In genomic region chr20:43448748-43449535, GRCh38 we compare ENCODE assay signal across 9 cellular contexts. TPM values are rescaled to one million over a fixed set of nuclear protein-coding genes. Genes with fewer than 3 reads are reported as not detected.
DNase-seq lines count a peak whose midpoint lies in the region; ATAC-seq and TF ChIP-seq lines count a peak whose summit lies in the region.
"Had no signal": no experiment of that assay in that cellular context is flagged by ENCODE, and none has a peak within 500 bp of the region (broad histone marks: within the 10 kb centered on the region; RNA-seq: fewer than 3 reads in every experiment).

No MANE protein-coding gene starts in this region.

- TF ChIP-seq CTCF in Caco-2 (IDR thresholded peaks at IDR 0.05; ENCODE audit: insufficient read depth in 1 of 2, low read depth in 1 of 2, low read length in 1 of 2, severe bottlenecking in 1 of 2, unreplicated experiment in 1 of 2) (peak; percentile 95), OCI-LY3 (IDR thresholded peaks at IDR 0.05; ENCODE audit: low read depth, low read length) (peak; percentile 96), fibroblast of pulmonary artery (IDR thresholded peaks at IDR 0.05; ENCODE audit: low read length, missing control alignments) (peak; percentile 78)

- no peaks in the 10 kb centered on the region for H3K27me3 ChIP-seq in Caco-2 (replicated peaks; ENCODE audit: control insufficient read depth, insufficient read depth, low read length)
- H3K27me3 ChIP-seq in OCI-LY3 (ENCODE audit: low read depth, low read length), result peaks cover 8% of the 10 kb centered on the region; the same call in 1 of the 2 replicates

- H3K9me3 ChIP-seq in Caco-2 (no peaks in the 10 kb centered on the region), OCI-LY3 (ENCODE audit: insufficient read depth, low read length) (no peaks in the 10 kb centered on the region)

- DNase-seq in Caco-2 (peak; percentile 72 to 78), fibroblast of pulmonary artery (ENCODE audit: low read depth) (peak; percentile 58), nucleus accumbens (lab: John Stamatoyannopoulos, UW) (peak in 35 of 56 donors; percentile 1 to 51 (median 19)), amniotic stem cell (lab: John Stamatoyannopoulos, UW) (no peak)
- peak; percentile 20 for DNase-seq in activated T-helper 1 cell treated with anti-CD3 and anti-CD28 coated beads, Interleukin-12 subunit alpha, Interleukin-12 subunit beta, Interleukin-2, Interleukin-4 antibody, amounts not matched to agents 30 ng/mL and 10 ng/mL and 1 ng/mL, durations not matched to agents 14 hours and 24 hours and 36 hours (ENCODE audit: low spot score)

- peak overlapping the region; percentile 37 for H3K4me2 ChIP-seq in OCI-LY3 (ENCODE audit: low read length)

- no peak overlapping the region; the same call in 1 of the 2 replicates for H3K9ac ChIP-seq in OCI-LY3 (ENCODE audit: low read length)

- no peaks in the 10 kb centered on the region for H4K20me1 ChIP-seq in OCI-LY3 (ENCODE audit: insufficient read depth, low read length)

- H3K36me3 ChIP-seq in Caco-2 (ENCODE audit: control insufficient read depth, insufficient read depth, low read length) (no peaks in the 10 kb centered on the region), OCI-LY3 (replicated peaks; ENCODE audit: low read depth, low read length) (no peaks in the 10 kb centered on the region)

- no peaks in the 10 kb centered on the region for H3K79me2 ChIP-seq in OCI-LY3 (ENCODE audit: low read length)

- peaks cover 2% of the 10 kb centered on the region for H3K27me3 Mint-ChIP-seq in Caco-2 (ENCODE audit: insufficient read depth, unreplicated experiment)
- peaks cover 29% of the 10 kb centered on the region for H3K27me3 Mint-ChIP-seq in activated T-helper 1 cell treated with anti-CD3 and anti-CD28 coated beads, Interleukin-12 subunit alpha, Interleukin-12 subunit beta, Interleukin-2, Interleukin-4 antibody, amounts not matched to agents 30 ng/mL and 10 ng/mL and 1 ng/mL, durations not matched to agents 14 hours and 24 hours and 36 hours (ENCODE audit: insufficient read depth)

- intact Hi-C loops in Caco-2 (cut with micrococcal nuclease; ENCODE audit: unreplicated experiment), result loop anchor here (1.0 kb wide), 4 partner anchors 24 to 631 kb away; no protein-coding TSS in a partner anchor
- intact Hi-C loops in activated T-helper 1 cell treated with anti-CD3 and anti-CD28 coated beads, Interleukin-12 subunit alpha, Interleukin-12 subunit beta, Interleukin-2, Interleukin-4 antibody, amounts not matched to agents 30 ng/mL and 10 ng/mL and 1 ng/mL, durations not matched to agents 14 hours and 24 hours and 36 hours (cut with micrococcal nuclease), result loop anchor here (1.0 to 2.0 kb wide), 7 partner anchors 8 to 741 kb away; partner anchors contain the start of gene SRSF6

- no peak overlapping the region for H3K4me3 ChIP-seq in Caco-2 (ENCODE audit: low read depth, low read length)
- peak overlapping the region; percentile 10 for H3K4me3 ChIP-seq in OCI-LY3 (ENCODE audit: low read length)
- H3K4me3 ChIP-seq in fibroblast of pulmonary artery (replicated peaks; ENCODE audit: low read depth, low read length), result no peak overlapping the region
- H3K4me3 ChIP-seq: skin epidermis had no signal

- no peak overlapping the region for H3K27ac Mint-ChIP-seq in Caco-2 (ENCODE audit: unreplicated experiment)
- no peak overlapping the region for H3K27ac Mint-ChIP-seq in activated T-helper 1 cell treated with anti-CD3 and anti-CD28 coated beads, Interleukin-12 subunit alpha, Interleukin-12 subunit beta, Interleukin-2, Interleukin-4 antibody, amounts not matched to agents 30 ng/mL and 10 ng/mL and 1 ng/mL, durations not matched to agents 14 hours and 24 hours and 36 hours

- peak; percentile 68 for ATAC-seq in HG03103 (IDR thresholded peaks at IDR 0.05; ENCODE audit: low read depth, unreplicated experiment)
- ATAC-seq in HG03159 (IDR thresholded peaks at IDR 0.05; ENCODE audit: unreplicated experiment), result no peak

- H3K4me1 ChIP-seq in Caco-2, result no peaks in the 10 kb centered on the region
- H3K4me1 ChIP-seq in OCI-LY3 (ENCODE audit: low read length), result peaks cover 8% of the 10 kb centered on the region

- H2AFZ ChIP-seq in OCI-LY3 (ENCODE audit: low read depth, low read length), result peak overlapping the region; percentile 61

- no peak overlapping the region for H3K27ac ChIP-seq in OCI-LY3 (ENCODE audit: low read length)
- H3K27ac ChIP-seq: skin epidermis had no signal

- H3K4me3 Mint-ChIP-seq in Caco-2 (ENCODE audit: unreplicated experiment), result no peak overlapping the region
- no peak overlapping the region for H3K4me3 Mint-ChIP-seq in activated T-helper 1 cell treated with anti-CD3 and anti-CD28 coated beads, Interleukin-12 subunit alpha, Interleukin-12 subunit beta, Interleukin-2, Interleukin-4 antibody, amounts not matched to agents 30 ng/mL and 10 ng/mL and 1 ng/mL, durations not matched to agents 14 hours and 24 hours and 36 hours

- CTCF ChIA-PET in Caco-2 (lab: Charles Lee), result interaction anchor here (0.5 to 1.8 kb wide), 24 partner anchors 9 to 749 kb away, joined by 3 to 20 read pairs (median 3); partner anchors contain the start of genes IFT52, SGK2 and SRSF6

- no peaks in the 10 kb centered on the region for H3K36me3 Mint-ChIP-seq in Caco-2 (ENCODE audit: insufficient read depth, unreplicated experiment)
- no peaks in the 10 kb centered on the region for H3K36me3 Mint-ChIP-seq in activated T-helper 1 cell treated with anti-CD3 and anti-CD28 coated beads, Interleukin-12 subunit alpha, Interleukin-12 subunit beta, Interleukin-2, Interleukin-4 antibody, amounts not matched to agents 30 ng/mL and 10 ng/mL and 1 ng/mL, durations not matched to agents 14 hours and 24 hours and 36 hours (ENCODE audit: low read depth)

- no TSS peak for BruUV-seq in Caco-2 (replicated peaks; lab: Mats Ljungman, UMichigan)

- H3K9me3 Mint-ChIP-seq in Caco-2 (ENCODE audit: unreplicated experiment), result no peaks in the 10 kb centered on the region
- H3K9me3 Mint-ChIP-seq in activated T-helper 1 cell treated with anti-CD3 and anti-CD28 coated beads, Interleukin-12 subunit alpha, Interleukin-12 subunit beta, Interleukin-2, Interleukin-4 antibody, amounts not matched to agents 30 ng/mL and 10 ng/mL and 1 ng/mL, durations not matched to agents 14 hours and 24 hours and 36 hours, result no peaks in the 10 kb centered on the region

- no peaks in the 10 kb centered on the region for H3K4me1 Mint-ChIP-seq in Caco-2 (ENCODE audit: low read depth, unreplicated experiment)
- peaks cover 3% of the 10 kb centered on the region for H3K4me1 Mint-ChIP-seq in activated T-helper 1 cell treated with anti-CD3 and anti-CD28 coated beads, Interleukin-12 subunit alpha, Interleukin-12 subunit beta, Interleukin-2, Interleukin-4 antibody, amounts not matched to agents 30 ng/mL and 10 ng/mL and 1 ng/mL, durations not matched to agents 14 hours and 24 hours and 36 hours (ENCODE audit: low read depth)

- POLR2A ChIA-PET in Caco-2 (lab: Charles Lee), result interaction anchor here (1.0 to 1.3 kb wide), 2 partner anchors 8 to 10 kb away, joined by 5 to 6 read pairs; partner anchors contain the start of gene SRSF6

RNA-seq across cellular contexts. Expression of gene SRSF6, which starts 8.8 kb away (rescaled TPM):
- total RNA-seq in Caco-2 (2022), result 312 and 335 TPM in 2 replicates
- total RNA-seq in activated T-helper 1 cell treated with anti-CD3 and anti-CD28 coated beads, Interleukin-12 subunit alpha, Interleukin-12 subunit beta, Interleukin-2, Interleukin-4 antibody, amounts not matched to agents 30 ng/mL and 10 ng/mL and 1 ng/mL, durations not matched to agents 14 hours and 24 hours and 36 hours, result 207 and 219 TPM in 2 replicates

RNA-seq across cellular contexts. Expression of gene L3MBTL1, which starts 58.6 kb away (rescaled TPM):
- total RNA-seq in Caco-2 (2022), result 8.4 and 11.5 TPM in 2 replicates
- 8.7 and 8.9 TPM in 2 replicates for total RNA-seq in activated T-helper 1 cell treated with anti-CD3 and anti-CD28 coated beads, Interleukin-12 subunit alpha, Interleukin-12 subunit beta, Interleukin-2, Interleukin-4 antibody, amounts not matched to agents 30 ng/mL and 10 ng/mL and 1 ng/mL, durations not matched to agents 14 hours and 24 hours and 36 hours
